ENCODE assay signal across 1 cellular context in the genomic region with DNA sequence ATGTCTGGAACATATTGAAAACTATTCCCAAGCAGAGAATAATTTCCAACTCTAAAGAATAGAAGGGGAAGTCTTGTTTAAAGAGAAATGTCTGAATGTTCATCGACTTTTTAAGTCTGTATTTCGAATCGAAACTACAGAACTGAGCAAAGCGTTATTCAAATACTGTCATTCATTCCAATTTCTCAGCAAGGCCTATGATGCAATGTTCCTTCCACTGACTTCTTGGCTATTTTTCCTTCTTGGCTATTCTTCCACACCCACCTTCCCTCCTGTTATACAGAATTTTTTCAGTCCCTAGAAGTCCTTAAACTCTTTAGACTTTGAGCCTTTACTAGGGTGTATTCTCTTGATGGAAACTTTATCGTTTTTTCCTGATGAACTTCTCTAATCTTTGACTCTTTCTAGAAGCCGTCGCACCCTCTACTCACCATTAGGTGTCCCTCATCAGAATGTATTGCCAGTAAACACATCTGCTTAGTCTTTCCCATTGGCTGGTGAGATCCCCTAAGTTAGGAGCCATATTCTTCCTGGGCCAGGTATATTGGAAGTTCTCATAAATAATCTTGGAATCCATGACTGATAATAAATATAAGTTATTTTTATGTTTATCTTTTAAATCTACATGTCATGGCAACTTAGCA.
TF ChIP-seq lines count a peak whose summit lies in the region.

No MANE protein-coding gene starts in this region.

TF ChIP-seq in HEK293, 187 proteins besides CTCF, POLR2A, EP300 and RAD21 (continued from another document):
- TF ChIP-seq ZNF280D (tag by site-specific recombination; IDR thresholded peaks at IDR 0.05) (no peak), TCF7L2 (IDR thresholded peaks at IDR 0.05; ENCODE audit: borderline replicate concordance, low read depth, low read length) (no peak), ZNF610 (tag by site-specific recombination; IDR thresholded peaks at IDR 0.05; ENCODE audit: borderline replicate concordance) (no peak)
